In the genomic region with DNA sequence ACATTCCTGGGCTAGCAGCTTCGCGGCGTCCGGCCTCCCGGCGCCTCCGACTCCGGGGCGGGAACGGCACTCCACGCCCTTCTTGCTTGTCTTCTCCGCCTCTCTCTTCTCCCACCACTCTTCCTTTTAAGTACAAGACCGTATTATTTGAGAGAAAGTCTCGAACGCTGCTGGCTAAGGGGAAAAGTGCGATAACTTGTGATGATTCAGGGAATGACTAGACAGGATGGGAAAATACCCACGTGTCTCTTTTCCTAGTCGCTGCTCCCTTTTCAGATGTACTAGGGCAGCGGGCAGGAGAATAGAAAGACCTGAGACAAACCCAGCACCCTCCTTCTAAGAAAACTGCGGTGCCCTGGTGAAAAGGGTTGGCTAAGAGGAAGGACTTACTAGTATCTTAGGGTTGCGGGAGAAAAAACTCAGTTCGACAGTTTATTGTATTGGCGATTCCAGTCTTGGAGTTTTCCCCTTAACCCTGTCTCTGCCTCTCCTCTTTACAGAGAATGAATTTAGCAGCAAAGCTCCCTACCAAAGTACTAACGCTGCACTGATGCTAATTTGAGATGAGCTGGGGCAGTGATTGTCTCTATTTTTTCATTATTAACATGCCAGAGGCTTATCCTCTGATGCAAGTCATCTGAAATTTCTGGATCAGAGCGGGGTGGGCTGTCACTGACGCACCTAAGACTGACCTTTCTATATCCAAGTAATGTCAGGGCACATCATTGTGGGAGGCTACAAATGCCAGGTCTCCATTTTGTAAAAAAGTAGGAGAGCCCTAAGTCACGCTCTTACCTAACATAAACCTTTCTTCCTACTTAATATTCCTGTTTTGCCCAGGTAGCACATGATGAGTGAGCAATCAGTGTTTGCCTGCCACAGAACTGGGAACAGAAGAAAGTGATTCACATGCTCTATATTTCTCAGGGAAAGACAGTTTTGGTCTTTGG, we compare ENCODE assay signal across 8 cellular contexts. TPM values are rescaled to one million over a fixed set of nuclear protein-coding genes. Genes with fewer than 3 reads are reported as not detected.
DNase-seq lines count a peak whose midpoint lies in the region; ATAC-seq and TF ChIP-seq lines count a peak whose summit lies in the region.

No MANE protein-coding gene starts in this region.

- peak overlapping the region; percentile 98 for H3K4me3 ChIP-seq in Caco-2 (ENCODE audit: low read depth, low read length)
- H3K4me3 ChIP-seq in HUES6 (ENCODE audit: low read depth, low read length): peak overlapping the region; percentile 64
- H3K4me3 ChIP-seq in parathyroid adenoma (ENCODE audit: low read depth, low read length): peak overlapping the region; percentile 65

- peaks cover 15% of the 10 kb centered on the region for H3K79me2 ChIP-seq in parathyroid adenoma

- H3K36me3 Mint-ChIP-seq in Caco-2 (ENCODE audit: insufficient read depth, unreplicated experiment): peaks cover 33% of the 10 kb centered on the region
- H3K36me3 Mint-ChIP-seq in activated CD8-positive, alpha-beta T cell treated with anti-CD3 and anti-CD28 coated beads for 36 hours (ENCODE audit: low read depth): no peaks in the 10 kb centered on the region

- CTCF ChIA-PET in Caco-2 (lab: Charles Lee): interaction anchor here (0.6 to 1.5 kb wide), 8 partner anchors 23 to 284 kb away, joined by 3 to 6 read pairs (median 4); no protein-coding TSS in a partner anchor
- CTCF ChIA-PET in activated CD8-positive, alpha-beta T cell treated with anti-CD3 and anti-CD28 coated beads for 36 hours (lab: Charles Lee): no interaction called here

- POLR2A ChIA-PET in Caco-2 (lab: Charles Lee): interaction anchor here (0.6 to 1.3 kb wide), 7 partner anchors 46 to 276 kb away, joined by 3 to 8 read pairs (median 4); no protein-coding TSS in a partner anchor
- POLR2A ChIA-PET in activated CD8-positive, alpha-beta T cell treated with anti-CD3 and anti-CD28 coated beads for 36 hours (lab: Charles Lee): no interaction called here

- H3K27ac Mint-ChIP-seq in Caco-2 (ENCODE audit: unreplicated experiment): peak overlapping the region; percentile 90
- no peak overlapping the region for H3K27ac Mint-ChIP-seq in activated CD8-positive, alpha-beta T cell treated with anti-CD3 and anti-CD28 coated beads for 36 hours

- H3K9ac ChIP-seq in HUES6 (ENCODE audit: low read length) (peak overlapping the region; percentile 63), parathyroid adenoma (peak overlapping the region; percentile 28)

- H3K4me2 ChIP-seq in parathyroid adenoma (ENCODE audit: low read length): peak overlapping the region; percentile 91

- H3K4me3 Mint-ChIP-seq in Caco-2 (ENCODE audit: unreplicated experiment): peak overlapping the region; percentile 89
- H3K4me3 Mint-ChIP-seq in activated CD8-positive, alpha-beta T cell treated with anti-CD3 and anti-CD28 coated beads for 36 hours: peak overlapping the region; percentile 62

- intact Hi-C loops in Caco-2 (cut with micrococcal nuclease; ENCODE audit: unreplicated experiment): loop anchor here (1.0 to 5.0 kb wide), 5 partner anchors 47 to 496 kb away; no protein-coding TSS in a partner anchor
- intact Hi-C loops in activated CD8-positive, alpha-beta T cell treated with anti-CD3 and anti-CD28 coated beads for 36 hours (cut with micrococcal nuclease): no loop called here

- no peak for ATAC-seq in activated CD8-positive, alpha-beta T cell treated with anti-CD3 and anti-CD28 coated beads for 36 hours
- ATAC-seq in GM21515 (IDR thresholded peaks at IDR 0.05; ENCODE audit: unreplicated experiment): no peak
- ATAC-seq in HG03159 (IDR thresholded peaks at IDR 0.05; ENCODE audit: unreplicated experiment): no peak
- no peak for ATAC-seq in HG02798 (IDR thresholded peaks at IDR 0.05; ENCODE audit: poor library complexity, unreplicated experiment)

- H3K36me3 ChIP-seq in Caco-2 (ENCODE audit: control insufficient read depth, insufficient read depth, low read length) (no peaks in the 10 kb centered on the region), HUES6 (ENCODE audit: control insufficient read depth, insufficient read depth, low read length) (no peaks in the 10 kb centered on the region), parathyroid adenoma (ENCODE audit: control insufficient read depth, insufficient read depth, low read length) (no peaks in the 10 kb centered on the region)

- no peaks in the 10 kb centered on the region for H3K27me3 Mint-ChIP-seq in Caco-2 (ENCODE audit: insufficient read depth, unreplicated experiment)
- peaks cover 49% of the 10 kb centered on the region for H3K27me3 Mint-ChIP-seq in activated CD8-positive, alpha-beta T cell treated with anti-CD3 and anti-CD28 coated beads for 36 hours

- peaks cover 16% of the 10 kb centered on the region for H3K4me1 Mint-ChIP-seq in Caco-2 (ENCODE audit: low read depth, unreplicated experiment)
- H3K4me1 Mint-ChIP-seq in activated CD8-positive, alpha-beta T cell treated with anti-CD3 and anti-CD28 coated beads for 36 hours (ENCODE audit: low read depth): peaks cover 8% of the 10 kb centered on the region

- no peaks in the 10 kb centered on the region for H3K9me3 Mint-ChIP-seq in Caco-2 (ENCODE audit: unreplicated experiment)
- no peaks in the 10 kb centered on the region for H3K9me3 Mint-ChIP-seq in activated CD8-positive, alpha-beta T cell treated with anti-CD3 and anti-CD28 coated beads for 36 hours

- H2AFZ ChIP-seq in parathyroid adenoma: peak overlapping the region; percentile 87

- peaks cover 12% of the 10 kb centered on the region for H3K4me1 ChIP-seq in Caco-2
- peaks cover 22% of the 10 kb centered on the region for H3K4me1 ChIP-seq in HUES6 (ENCODE audit: control insufficient read depth, insufficient read depth, low read length)
- H3K4me1 ChIP-seq in parathyroid adenoma: peaks cover 11% of the 10 kb centered on the region

- TF ChIP-seq CTCF in Caco-2 (IDR thresholded peaks at IDR 0.05; ENCODE audit: insufficient read depth in 1 of 2, low read depth in 1 of 2, low read length in 1 of 2, severe bottlenecking in 1 of 2, unreplicated experiment in 1 of 2): no peak
- TF ChIP-seq CTCF in activated CD8-positive, alpha-beta T cell treated with anti-CD3 and anti-CD28 coated beads for 36 hours (IDR thresholded peaks at IDR 0.05): no peak
- TF ChIP-seq CTCF in parathyroid adenoma (IDR thresholded peaks at IDR 0.05): no peak

- no peaks in the 10 kb centered on the region for H3K9me3 ChIP-seq in Caco-2
- no peaks in the 10 kb centered on the region for H3K9me3 ChIP-seq in HUES6 (ENCODE audit: control insufficient read depth, insufficient read depth, low read depth, low read length)
- H3K9me3 ChIP-seq in parathyroid adenoma (ENCODE audit: control insufficient read depth, low read length): no peaks in the 10 kb centered on the region

- no peaks in the 10 kb centered on the region for H3K27me3 ChIP-seq in Caco-2 (replicated peaks; ENCODE audit: control insufficient read depth, insufficient read depth, low read length)
- no peaks in the 10 kb centered on the region for H3K27me3 ChIP-seq in HUES6 (ENCODE audit: control insufficient read depth, insufficient read depth, low read length)
- no peaks in the 10 kb centered on the region for H3K27me3 ChIP-seq in parathyroid adenoma (ENCODE audit: control insufficient read depth, insufficient read depth, low read length)

- H3K27ac ChIP-seq in HUES6 (ENCODE audit: low read depth, low read length) (peak overlapping the region; percentile 10; the same call in 1 of the 2 replicates), parathyroid adenoma (peak overlapping the region; percentile 93)

- BruUV-seq in Caco-2 (replicated peaks; lab: Mats Ljungman, UMichigan): TSS peak; percentile 61

- DNase-seq in Caco-2 (peak in 1 of 2 experiments; percentile 36), glomerular endothelial cell (ENCODE audit: extremely low read depth, low read depth, low spot score) (peak; percentile 44)
- DNase-seq in activated CD8-positive, alpha-beta T cell treated with anti-CD3 and anti-CD28 coated beads for 36 hours: peak; percentile 7

RNA-seq across cellular contexts. Expression of a gene that starts 0.8 kb away (rescaled TPM):
- 157 and 163 TPM in 2 replicates for total RNA-seq in Caco-2 (2022)
- 1 to 10 TPM; 5.5 to 5.8 TPM for total RNA-seq in activated CD8-positive, alpha-beta T cell treated with anti-CD3 and anti-CD28 coated beads for 36 hours
- total RNA-seq in glomerular endothelial cell: 28.2 and 65.0 TPM in 2 replicates
